ENCODE assay signal across 18 cellular contexts in the genomic region with DNA sequence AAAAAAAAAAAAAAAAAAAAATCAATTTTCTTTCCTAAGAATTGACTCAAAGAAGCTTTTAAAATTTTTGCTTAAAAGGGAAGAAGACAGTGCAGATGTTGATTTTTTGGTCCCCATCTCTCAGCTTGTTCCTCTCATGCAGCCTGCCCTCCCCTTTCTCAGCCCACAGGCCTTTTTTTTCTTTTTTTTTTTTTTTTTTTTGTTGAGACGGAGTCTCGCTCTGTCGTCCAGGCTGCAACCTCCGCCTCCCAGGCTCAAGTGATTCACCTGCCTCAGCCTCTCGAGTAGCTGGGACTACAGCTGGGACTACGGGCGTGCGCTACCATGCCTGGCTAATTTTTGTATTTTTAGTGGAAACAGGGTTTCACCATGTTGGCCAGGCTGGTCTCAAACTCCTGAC.
"Had no signal": no experiment of that assay in that cellular context is flagged by ENCODE, and none has a peak within 500 bp of the region (broad histone marks: within the 10 kb centered on the region; RNA-seq: fewer than 3 reads in every experiment).

No MANE protein-coding gene starts in this region.

- H3K4me3 ChIP-seq: esophagus squamous epithelium, lung had no signal

- H3K27ac ChIP-seq: esophagus squamous epithelium had no signal

- H3K9me3 Mint-ChIP-seq: activated naive CD4-positive, alpha-beta T cell treated with anti-CD3 and anti-CD28 coated beads for 36 hours; activated naive CD8-positive, alpha-beta T cell treated with anti-CD3 and anti-CD28 coated beads, Interleukin-2, amount 50 U/mL, for 24 hours; activated T-cell treated with anti-CD3 and anti-CD28 coated beads, Interleukin-2, amount 50 U/mL, for 4 hours; central memory CD8-positive, alpha-beta T cell; nephron; stimulated activated naive CD8-positive, alpha-beta T cell treated with anti-CD3 and anti-CD28 coated beads, Interleukin-15, amount 100 ng/mL, for 72 hours had no signal

- H3K4me3 Mint-ChIP-seq: activated naive CD4-positive, alpha-beta T cell treated with anti-CD3 and anti-CD28 coated beads for 36 hours; activated naive CD8-positive, alpha-beta T cell treated with anti-CD3 and anti-CD28 coated beads, Interleukin-2, amount 50 U/mL, for 24 hours; activated T-cell treated with anti-CD3 and anti-CD28 coated beads, Interleukin-2, amount 50 U/mL, for 4 hours; central memory CD8-positive, alpha-beta T cell; nephron; stimulated activated naive CD8-positive, alpha-beta T cell treated with anti-CD3 and anti-CD28 coated beads, Interleukin-15, amount 100 ng/mL, for 72 hours had no signal

- H3K9me3 ChIP-seq: esophagus squamous epithelium had no signal

- ATAC-seq: activated CD4-positive, CD25-positive, alpha-beta regulatory T cell treated with anti-CD3 and anti-CD28 coated beads, Interleukin-2, amount 50 U/mL, for 24 hours; activated naive CD8-positive, alpha-beta T cell treated with anti-CD3 and anti-CD28 coated beads, Interleukin-2, amount 50 U/mL, for 24 hours; activated T-cell treated with anti-CD3 and anti-CD28 coated beads, Interleukin-2, amount 50 U/mL, for 4 hours; left colon; stimulated activated naive CD8-positive, alpha-beta T cell treated with anti-CD3 and anti-CD28 coated beads, Interleukin-15, amount 100 ng/mL, for 72 hours had no signal

- H3K27me3 Mint-ChIP-seq: activated naive CD8-positive, alpha-beta T cell treated with anti-CD3 and anti-CD28 coated beads, Interleukin-2, amount 50 U/mL, for 24 hours; central memory CD8-positive, alpha-beta T cell; stimulated activated naive CD8-positive, alpha-beta T cell treated with anti-CD3 and anti-CD28 coated beads, Interleukin-15, amount 100 ng/mL, for 72 hours had no signal

- DNase-seq: activated CD4-positive, alpha-beta T cell treated with anti-CD3 and anti-CD28 coated beads, Interleukin-2, amount 50 U/mL, for 1 hour; activated CD8-positive, alpha-beta memory T cell treated with anti-CD3 and anti-CD28 coated beads, Interleukin-2, amount 50 U/mL, for 4 hours; activated naive CD4-positive, alpha-beta T cell treated with anti-CD3 and anti-CD28 coated beads for 36 hours; activated naive CD8-positive, alpha-beta T cell treated with anti-CD3 and anti-CD28 coated beads, Interleukin-2, amount 50 U/mL, for 24 hours; activated T-cell treated with anti-CD3 and anti-CD28 coated beads, Interleukin-2, amount 50 U/mL, for 4 hours; anterior cingulate cortex; cortex of kidney; effector CD8-positive, alpha-beta T cell; esophagus squamous epithelium; left colon; posterior cingulate gyrus; stimulated activated CD4-positive, alpha-beta T cell treated with anti-CD3 and anti-CD28 coated beads, Interleukin-2, amount 100 ng/mL, for 24 hours; stimulated activated naive CD8-positive, alpha-beta T cell treated with anti-CD3 and anti-CD28 coated beads, Interleukin-15, amount 100 ng/mL, for 72 hours; T1000 had no signal

- H3K27me3 ChIP-seq: esophagus squamous epithelium had no signal

- H3K27ac Mint-ChIP-seq: activated naive CD4-positive, alpha-beta T cell treated with anti-CD3 and anti-CD28 coated beads for 36 hours; activated naive CD8-positive, alpha-beta T cell treated with anti-CD3 and anti-CD28 coated beads, Interleukin-2, amount 50 U/mL, for 24 hours had no signal
